ENCODE assay signal across 11 cellular contexts in the genomic region with DNA sequence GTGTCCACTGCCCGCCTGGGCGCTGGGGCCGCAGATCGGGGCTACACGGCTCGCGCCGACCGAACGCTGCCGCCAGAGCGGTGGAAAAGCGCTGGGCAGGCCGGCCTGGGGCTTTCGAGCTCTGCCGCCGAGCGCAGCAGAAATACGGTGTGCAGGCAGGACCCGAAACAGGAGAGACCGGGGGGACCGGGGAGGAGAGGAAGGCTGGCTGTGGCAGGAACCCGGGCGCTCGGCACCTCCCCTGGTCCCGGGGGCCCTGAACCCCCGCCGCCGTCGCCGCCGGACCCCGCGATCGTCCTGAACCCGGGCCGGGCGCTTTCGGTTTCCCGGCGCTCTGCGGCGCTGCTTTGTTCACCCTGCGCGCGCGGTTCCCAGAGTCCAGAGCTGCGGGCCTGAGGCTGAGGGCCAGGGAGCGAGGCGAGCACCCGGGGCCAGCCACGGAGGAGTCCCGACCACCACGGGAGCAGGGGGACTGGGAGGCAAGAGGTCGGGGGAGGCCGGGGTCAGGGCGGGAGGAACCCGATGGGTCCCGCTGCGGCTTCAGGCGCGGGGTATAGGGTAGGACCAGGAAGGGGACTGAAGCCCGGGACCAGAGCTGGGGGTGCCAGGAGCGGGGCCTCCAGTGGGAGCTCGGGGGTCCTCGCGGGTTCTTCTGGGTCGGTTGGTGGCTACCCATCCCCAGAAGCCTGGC. TPM values are rescaled to one million over a fixed set of nuclear protein-coding genes. Genes with fewer than 3 reads are reported as not detected.
DNase-seq lines count a peak whose midpoint lies in the region; ATAC-seq and TF ChIP-seq lines count a peak whose summit lies in the region.
"Had no signal": no experiment of that assay in that cellular context is flagged by ENCODE, and none has a peak within 500 bp of the region (broad histone marks: within the 10 kb centered on the region; RNA-seq: fewer than 3 reads in every experiment).

No MANE protein-coding gene starts in this region.

- peaks cover 22 to 61% of the 10 kb centered on the region in 2 donors for H3K27me3 Mint-ChIP-seq in effector memory CD8-positive, alpha-beta T cell

- ATAC-seq in GM18861 (IDR thresholded peaks at IDR 0.05; ENCODE audit: unreplicated experiment), result no peak
- no peak for ATAC-seq in HG03442 (IDR thresholded peaks at IDR 0.05; ENCODE audit: unreplicated experiment)
- ATAC-seq in effector memory CD8-positive, alpha-beta T cell (replicated peaks), result no peak
- ATAC-seq: activated CD4-positive, alpha-beta T cell treated with anti-CD3 and anti-CD28 coated beads for 36 hours had no signal

- intact Hi-C loops in colonic mucosa (cut with DNase I), result no loop called here

- no peaks in the 10 kb centered on the region for H3K4me1 Mint-ChIP-seq in effector memory CD8-positive, alpha-beta T cell (ENCODE audit: low read depth in 2 of 2)
- H3K4me1 Mint-ChIP-seq: activated CD4-positive, alpha-beta T cell treated with anti-CD3 and anti-CD28 coated beads for 36 hours had no signal

- H3K4me3 ChIP-seq in HUES64 (ENCODE audit: low read length), result peak overlapping the region; percentile 50
- peak overlapping the region; percentile 20 for H3K4me3 ChIP-seq in colonic mucosa
- H3K4me3 ChIP-seq in stomach smooth muscle (ENCODE audit: low read length in 2 of 2), result peak overlapping the region; percentile 31 to 60

- peaks cover 17% of the 10 kb centered on the region for H3K36me3 ChIP-seq in HUES64 (ENCODE audit: insufficient read depth, low read length)
- no peaks in the 10 kb centered on the region for H3K36me3 ChIP-seq in colonic mucosa
- H3K36me3 ChIP-seq in stomach smooth muscle (ENCODE audit: control insufficient read depth in 2 of 2, insufficient read depth in 2 of 2, low read length in 2 of 2), result no peaks in the 10 kb centered on the region

- TF ChIP-seq CTCF in colonic mucosa (IDR thresholded peaks at IDR 0.05), result no peak

- 1% methylated on average over 68 of the region's 68 CpGs for WGBS in HUES64

- no peak overlapping the region for H3K4me3 Mint-ChIP-seq in effector memory CD8-positive, alpha-beta T cell
- H3K4me3 Mint-ChIP-seq: activated CD4-positive, alpha-beta T cell treated with anti-CD3 and anti-CD28 coated beads for 36 hours had no signal

- H3K27ac ChIP-seq in HUES64 (ENCODE audit: low read depth, low read length) (no peak overlapping the region), colonic mucosa (no peak overlapping the region), stomach smooth muscle (ENCODE audit: low read length) (no peak overlapping the region)

- H3K9me3 ChIP-seq in HUES64 (ENCODE audit: insufficient read depth, low read depth, low read length) (no peaks in the 10 kb centered on the region), colonic mucosa (no peaks in the 10 kb centered on the region), stomach smooth muscle (ENCODE audit: control insufficient read depth in 2 of 2, low read length in 2 of 2) (no peaks in the 10 kb centered on the region)

- DNase-seq in colonic mucosa, result no peak
- peak; percentile 72 for DNase-seq in left kidney (ENCODE audit: low read depth, low spot score)
- no peak for DNase-seq in effector memory CD8-positive, alpha-beta T cell
- no peak for DNase-seq in Ammon's horn (ENCODE audit: low spot score)
- DNase-seq: activated CD4-positive, alpha-beta T cell treated with anti-CD3 and anti-CD28 coated beads for 36 hours; effector CD8-positive, alpha-beta T cell; NCI-H2081 had no signal

- peaks cover 27% of the 10 kb centered on the region for H3K4me1 ChIP-seq in HUES64 (ENCODE audit: insufficient read depth, low read length)
- no peaks in the 10 kb centered on the region for H3K4me1 ChIP-seq in colonic mucosa
- peaks cover 8% of the 10 kb centered on the region for H3K4me1 ChIP-seq in stomach smooth muscle (ENCODE audit: control insufficient read depth, insufficient read depth, low read length)

- H3K27me3 ChIP-seq in HUES64 (ENCODE audit: insufficient read depth, low read length), result peaks cover 79% of the 10 kb centered on the region
- peaks cover 57% of the 10 kb centered on the region for H3K27me3 ChIP-seq in colonic mucosa
- peaks cover 26 to 71% of the 10 kb centered on the region in 2 donors for H3K27me3 ChIP-seq in stomach smooth muscle (ENCODE audit: control insufficient read depth in 1 of 2, insufficient read depth in 2 of 2, low read length in 2 of 2)

- H3K27ac Mint-ChIP-seq in effector memory CD8-positive, alpha-beta T cell, result no peak overlapping the region
- H3K27ac Mint-ChIP-seq: activated CD4-positive, alpha-beta T cell treated with anti-CD3 and anti-CD28 coated beads for 36 hours had no signal

- peak overlapping the region; percentile 56; the same call in 1 of the 2 replicates for H3K9ac ChIP-seq in HUES64 (ENCODE audit: low read depth, low read length)
- H3K9ac ChIP-seq in colonic mucosa (ENCODE audit: low read depth in 2 of 2, low read length in 2 of 2), result no peak overlapping the region
- no peak overlapping the region for H3K9ac ChIP-seq in stomach smooth muscle (ENCODE audit: low read length in 2 of 2)

- peaks cover 3% of the 10 kb centered on the region for H3K36me3 Mint-ChIP-seq in effector memory CD8-positive, alpha-beta T cell (ENCODE audit: insufficient read depth)

- peaks cover 0 to 1% of the 10 kb centered on the region in 2 donors for H3K9me3 Mint-ChIP-seq in effector memory CD8-positive, alpha-beta T cell

RNA-seq across cellular contexts. Expression of gene IRX2, which starts 12.0 kb away (rescaled TPM):
- polyA plus RNA-seq in HUES64 (2013, experiment 1 of 2), result 49.3 TPM
- 50.4 TPM for polyA plus RNA-seq in HUES64 (2013, experiment 2 of 2)
- total RNA-seq in colonic mucosa, result under 1 TPM in 1 of 2 donors, not detected in 1; 0.12 TPM
- total RNA-seq: activated CD4-positive, alpha-beta T cell treated with anti-CD3 and anti-CD28 coated beads for 36 hours had no signal
